Comparison of ENCODE assay signal across 16 cellular contexts in genomic region chr18:11177382-11177781, GRCh38. TPM values are rescaled to one million over a fixed set of nuclear protein-coding genes. Genes with fewer than 3 reads are reported as not detected.
"Had no signal": no experiment of that assay in that cellular context is flagged by ENCODE, and none has a peak within 500 bp of the region (broad histone marks: within the 10 kb centered on the region; RNA-seq: fewer than 3 reads in every experiment).

No MANE protein-coding gene starts in this region.

- H3K9me3 ChIP-seq: colonic mucosa had no signal

- DNase-seq: activated CD4-positive, alpha-beta memory T cell treated with anti-CD3 and anti-CD28 coated beads for 36 hours; activated gamma-delta T cell treated with Interleukin-2 at 50 U/mL for 16 hours; activated naive CD8-positive, alpha-beta T cell treated with anti-CD3 and anti-CD28 coated beads for 36 hours; activated T-cell treated with anti-CD3 and anti-CD28 coated beads, Interleukin-2, amount 50 U/mL, for 48 hours; anterior cingulate cortex; colonic mucosa; foreskin keratinocyte; head of caudate nucleus; left colon; natural killer cell; nucleus accumbens; stimulated activated CD4-positive, alpha-beta T cell treated with anti-CD3 and anti-CD28 coated beads, Interleukin-2, amount 100 ng/mL, for 24 hours; stimulated activated naive CD4-positive, alpha-beta T cell; substantia nigra; T1000 had no signal

- H3K36me3 ChIP-seq: colonic mucosa had no signal

- ATAC-seq: foreskin keratinocyte, left colon had no signal

- H3K4me3 ChIP-seq: colonic mucosa, lung had no signal

- H3K27me3 ChIP-seq: colonic mucosa, foreskin keratinocyte had no signal

- H3K27ac ChIP-seq: colonic mucosa, foreskin keratinocyte had no signal

- H3K4me1 ChIP-seq: colonic mucosa, foreskin keratinocyte had no signal

RNA-seq across cellular contexts. Expression of gene PIEZO2, which starts 28.0 kb away (rescaled TPM):
- total RNA-seq: activated CD4-positive, alpha-beta memory T cell treated with anti-CD3 and anti-CD28 coated beads for 36 hours; activated naive CD8-positive, alpha-beta T cell treated with anti-CD3 and anti-CD28 coated beads for 36 hours; foreskin keratinocyte; natural killer cell had no signal
- polyA plus RNA-seq: foreskin keratinocyte had no signal
